ENCODE assay signal across 23 cellular contexts in genomic region chr14:105105158-105105557, GRCh38. TPM values are rescaled to one million over a fixed set of nuclear protein-coding genes. Genes with fewer than 3 reads are reported as not detected.
"Had no signal": no experiment of that assay in that cellular context is flagged by ENCODE, and none has a peak within 500 bp of the region (broad histone marks: within the 10 kb centered on the region; RNA-seq: fewer than 3 reads in every experiment).

No MANE protein-coding gene starts in this region.

- H3K9me3 ChIP-seq: SJSA1 had no signal

- H3K4me1 ChIP-seq: SJSA1 had no signal

- DNase-seq: Kasumi-1, MM.1S, NCI-H1092 treated with DMSO at 0.1 percent for 48 hours, NCI-H1436 treated with DMSO at 0.1 percent for 48 hours, NCI-H1694, NCI-H187 treated with DMSO at 0.1 percent for 48 hours, NCI-H2029 treated with DMSO at 0.1 percent for 48 hours, NCI-H2171 treated with DMSO at 0.1 percent for 48 hours, NCI-H345, NCI-H524, NCI-H526 treated with DMSO at 0.1 percent for 48 hours, NCI-H748 treated with DMSO at 0.1 percent for 48 hours, Right ventricle myocardium superior, RPMI8226, SIG-M5 had no signal

- H3K4me3 ChIP-seq: SJSA1, SK-N-MC had no signal

- FAIRE-seq: HTR-8/SVneo, RCC 7860 had no signal

- H3K36me3 ChIP-seq: SJSA1 had no signal

- H3K4me2 ChIP-seq: KMS-11 had no signal

- H3K27ac ChIP-seq: HL-60, KMS-11, SJSA1, SK-N-MC had no signal

- H3K9ac ChIP-seq: KMS-11 had no signal

RNA-seq across cellular contexts. Expression of gene GPR132, which starts 39.9 kb away (rescaled TPM):
- total RNA-seq: M059J, NCI-H460, SJSA1 had no signal
